In genomic region chr11:35549787-35550186, GRCh38 we compare ENCODE assay signal across 8 cellular contexts. TPM values are rescaled to one million over a fixed set of nuclear protein-coding genes. Genes with fewer than 3 reads are reported as not detected.
A peak's percentile ranks its signal among the peaks of the same experiment; 100 is the strongest.
DNase-seq lines count a peak whose midpoint lies in the region; ATAC-seq, FAIRE-seq and TF ChIP-seq lines count a peak whose summit lies in the region.

No MANE protein-coding gene starts in this region.

- no peak overlapping the region for H3K9ac ChIP-seq in keratinocyte (ENCODE audit: control insufficient read depth, extremely low read depth, insufficient read depth, low read length)

- no peak overlapping the region for H3K4me2 ChIP-seq in keratinocyte (ENCODE audit: control insufficient read depth, extremely low read depth, insufficient read depth, low read depth, low read length)

- no peaks in the 10 kb centered on the region for H4K20me1 ChIP-seq in keratinocyte (ENCODE audit: control insufficient read depth, extremely low read depth, insufficient read depth, low read length)

- peak; percentile 96 for FAIRE-seq in keratinocyte (lab: Jason Lieb, UNC)

- dilution Hi-C loops in keratinocyte (cut with MboI; ENCODE audit: extremely low pct_ligation_motif_present, low sequenced_read_pairs) = no loop called here

- no peaks in the 10 kb centered on the region for H3K9me1 ChIP-seq in keratinocyte (ENCODE audit: control insufficient read depth, extremely low read depth, insufficient read depth, low read length)

- peak overlapping the region; percentile 69 for H3K27ac ChIP-seq in AG04450 (ENCODE audit: low read depth, low read length)
- H3K27ac ChIP-seq in keratinocyte (ENCODE audit: control insufficient read depth, insufficient read depth, low read length) = no peak overlapping the region

- H3K79me2 ChIP-seq in keratinocyte (ENCODE audit: control insufficient read depth, insufficient read depth, low read length) = no peaks in the 10 kb centered on the region

- peak; percentile 95 for DNase-seq in AG04450 (ENCODE audit: low read depth, low spot score)
- peak; percentile 79 for DNase-seq in HFF-Myc (ENCODE audit: extremely low read depth, low read depth)
- DNase-seq in T1000 (lab: John Stamatoyannopoulos, UW) = peak; percentile 59
- DNase-seq in keratinocyte (ENCODE audit: low read depth, low spot score) = peak; percentile 82
- no peak for DNase-seq in NCI-H1436 treated with DMSO at 0.1 percent for 48 hours (lab: John Stamatoyannopoulos, UW)

- ATAC-seq in HG02678 (IDR thresholded peaks at IDR 0.05; ENCODE audit: unreplicated experiment) (no peak), GM19452 (IDR thresholded peaks at IDR 0.05; ENCODE audit: unreplicated experiment) (no peak), HG03025 (IDR thresholded peaks at IDR 0.05; ENCODE audit: low FRiP score, unreplicated experiment) (no peak)

- peaks cover 17% of the 10 kb centered on the region for H3K4me1 ChIP-seq in keratinocyte (ENCODE audit: control insufficient read depth, extremely low read depth, insufficient read depth, low read length)

- POLR2A ChIA-PET in AG04450 (lab: Yijun Ruan, JAX) = interaction anchor here (1.2 to 2.1 kb wide), 3 partner anchors 10 to 30 kb away, joined by 4 to 7 read pairs (median 4); no protein-coding TSS in a partner anchor

- H3K9me3 ChIP-seq in AG04450 (ENCODE audit: control insufficient read depth, insufficient read depth, low read length) (no peaks in the 10 kb centered on the region), keratinocyte (ENCODE audit: control insufficient read depth, low read depth, low read length) (no peaks in the 10 kb centered on the region)

- H3K27me3 ChIP-seq in AG04450 (ENCODE audit: control insufficient read depth, insufficient read depth, low read length) (no peaks in the 10 kb centered on the region), keratinocyte (ENCODE audit: control insufficient read depth, extremely low read depth, insufficient read depth, low read length) (no peaks in the 10 kb centered on the region)

- CTCF ChIA-PET in AG04450 (lab: Charles Lee) = interaction anchor here (0.5 to 1.2 kb wide), 2 partner anchors 24 to 155 kb away, joined by 3 read pairs; partner anchors contain the start of gene PAMR1

- TF ChIP-seq CTCF in AG04450 (IDR thresholded peaks at IDR 0.05; ENCODE audit: low read depth, low read length) (no peak), HFF-Myc (IDR thresholded peaks at IDR 0.05; ENCODE audit: low read depth, low read length, missing control alignments) (no peak), keratinocyte (optimal IDR thresholded peaks at IDR 0.05 in 1 of 3, IDR thresholded peaks at IDR 0.05 in 1 of 3, conservative IDR thresholded peaks at IDR 0.05 in 1 of 3; ENCODE audit: extremely low read depth in 1 of 3, insufficient read depth in 2 of 3, low read length in 3 of 3) (no peak)

- no peak overlapping the region for H2AFZ ChIP-seq in keratinocyte (ENCODE audit: control insufficient read depth, low read length)

- H3K36me3 ChIP-seq in keratinocyte (ENCODE audit: control insufficient read depth in 2 of 2, extremely low read depth in 1 of 2, insufficient read depth in 2 of 2, low read length in 2 of 2) = no peaks in the 10 kb centered on the region

- H3K4me3 ChIP-seq in AG04450 (ENCODE audit: low read depth, low read length) (no peak overlapping the region), HFF-Myc (replicated peaks; ENCODE audit: low read depth, low read length) (no peak overlapping the region), keratinocyte (ENCODE audit: control insufficient read depth in 2 of 3, extremely low read depth in 1 of 3, insufficient read depth in 2 of 3, low read depth in 1 of 3, low read length in 3 of 3) (no peak overlapping the region)

RNA-seq across cellular contexts. Expression of gene PAMR1, which starts 24.4 kb away (rescaled TPM):
- polyA plus RNA-seq in AG04450 (2011; rRNA removed) = 215 and 247 TPM in 2 replicates
- 171 and 216 TPM in 2 replicates for polyA minus RNA-seq in AG04450 (2011; rRNA and poly(A)+ RNA removed)
- 4.1 to 10.0 TPM (median 4.4 TPM) in 3 replicates for polyA plus RNA-seq in keratinocyte
- 3.7 TPM for polyA plus RNA-seq in keratinocyte (2011; ENCODE audit: low read depth)
- polyA plus RNA-seq in keratinocyte (2011; cell fraction: cytosol; rRNA removed) = 3.7 and 4.9 TPM in 2 replicates
- polyA plus RNA-seq in keratinocyte (2011; cell fraction: nucleus; rRNA removed) = 12.1 and 16.1 TPM in 2 replicates
- 3.2 and 14.2 TPM in 2 replicates for polyA plus RNA-seq in keratinocyte (2012; ENCODE audit: low replicate concordance)
- polyA minus RNA-seq in keratinocyte = 3.8 to 14.5 TPM (median 3.9 TPM) in 3 replicates
- 5.0 TPM for polyA minus RNA-seq in keratinocyte (2011; cell fraction: cytosol; rRNA and poly(A)+ RNA removed)
- polyA minus RNA-seq in keratinocyte (2011; cell fraction: nucleus; rRNA and poly(A)+ RNA removed) = 5.9 and 14.6 TPM in 2 replicates

Comparison
In these comparisons a context has a peak if more than half of its experiments do, and no peak if none do; other contexts are left out.
1. RNA of gene PAMR1, which starts 24.4 kb away (polyA plus RNA-seq): 215 to 247 TPM in AG04450; 3.2 to 16.1 TPM in keratinocyte; every median in the first group is over 10 times any median in the second.